ENCODE assay signal across 10 cellular contexts in the genomic region with DNA sequence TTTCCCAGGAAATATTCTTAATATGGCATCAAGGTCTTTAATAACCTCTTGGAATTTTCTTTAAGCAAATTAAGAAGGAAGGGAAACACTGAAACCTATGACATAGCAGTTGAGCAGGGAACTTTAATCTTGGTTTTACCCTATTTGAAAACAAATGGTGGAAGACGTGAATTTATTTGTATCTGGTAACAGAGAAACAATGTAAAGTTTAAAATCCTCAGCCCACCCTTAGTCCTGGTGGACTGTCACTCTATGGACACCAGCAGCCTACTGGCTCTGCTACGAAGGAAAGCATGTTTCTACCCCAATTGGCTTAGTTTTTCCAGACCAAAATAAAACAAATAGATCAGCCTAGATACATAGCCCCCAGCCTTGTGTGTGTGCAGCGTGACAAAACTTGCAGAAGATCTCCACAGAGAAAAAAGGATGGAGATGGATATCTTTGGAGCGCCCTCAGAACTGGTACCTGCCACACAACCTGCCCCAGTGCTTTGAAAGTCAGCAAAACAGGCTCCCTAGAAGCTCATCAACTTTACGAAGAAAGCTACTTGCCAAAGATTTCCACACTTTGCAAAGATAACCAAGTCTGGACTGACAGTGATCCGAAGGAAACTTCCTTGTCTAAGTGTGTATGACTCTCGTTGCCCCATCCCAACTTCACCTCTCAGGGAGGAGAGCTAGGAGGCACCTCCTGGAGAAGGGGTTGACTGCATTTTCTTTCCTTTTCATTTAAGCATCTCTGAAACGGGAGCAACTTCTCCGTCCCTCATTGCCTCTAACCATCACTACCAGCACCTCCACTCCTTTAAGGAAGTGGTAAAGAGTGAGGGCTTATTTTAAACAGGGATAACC. TPM values are rescaled to one million over a fixed set of nuclear protein-coding genes. Genes with fewer than 3 reads are reported as not detected.
DNase-seq lines count a peak whose midpoint lies in the region; ATAC-seq and TF ChIP-seq lines count a peak whose summit lies in the region.
"Had no signal": no experiment of that assay in that cellular context is flagged by ENCODE, and none has a peak within 500 bp of the region (broad histone marks: within the 10 kb centered on the region; RNA-seq: fewer than 3 reads in every experiment).

No MANE protein-coding gene starts in this region.

- peak overlapping the region; percentile 99 for H3K27ac ChIP-seq in right atrium auricular region
- H3K27ac ChIP-seq in coronary artery, result peak overlapping the region; percentile 93 to 94
- H3K27ac ChIP-seq in muscle layer of colon (ENCODE audit: low read depth, low read length), result peak overlapping the region; percentile 30
- H3K27ac ChIP-seq in uterus, result peak overlapping the region; percentile 95 to 97

- DNase-seq in right atrium auricular region (ENCODE audit: low spot score) (no peak), left ventricle myocardium superior (no peak), coronary artery (ENCODE audit: low spot score) (no peak), uterus (no peak), COR-L47 (lab: John Stamatoyannopoulos, UW) (no peak), ureter (ENCODE audit: low spot score) (no peak)
- DNase-seq in stimulated activated CD4-positive, alpha-beta T cell treated with anti-CD3 and anti-CD28 coated beads, Interleukin-2, amount 100 ng/mL, for 48 hours, result no peak
- DNase-seq: activated T-cell treated with anti-CD3 and anti-CD28 coated beads for 4 hours; NK-92 treated with Interleukin-12 subunit alpha and Interleukin-12 subunit beta, amount 100 ng/mL, for 24 hours had no signal

- H3K9me3 ChIP-seq in right atrium auricular region, result no peaks in the 10 kb centered on the region
- no peaks in the 10 kb centered on the region for H3K9me3 ChIP-seq in muscle layer of colon (ENCODE audit: low read length)
- H3K9me3 ChIP-seq in uterus, result no peaks in the 10 kb centered on the region

- peak overlapping the region; percentile 21 for H3K9ac ChIP-seq in muscle layer of colon (ENCODE audit: low read length)

- TF ChIP-seq CTCF in right atrium auricular region (IDR thresholded peaks at IDR 0.05), result no peak
- TF ChIP-seq CTCF in coronary artery (IDR thresholded peaks at IDR 0.05), result no peak
- no peak for TF ChIP-seq CTCF in uterus (IDR thresholded peaks at IDR 0.05)

- H3K36me3 ChIP-seq in right atrium auricular region (peaks cover 3% of the 10 kb centered on the region), muscle layer of colon (ENCODE audit: insufficient read depth, low read length) (no peaks in the 10 kb centered on the region), uterus (no peaks in the 10 kb centered on the region)

- no peak for ATAC-seq in left ventricle myocardium superior

- no peaks in the 10 kb centered on the region for H3K27me3 ChIP-seq in right atrium auricular region
- H3K27me3 ChIP-seq in muscle layer of colon (ENCODE audit: control insufficient read depth in 1 of 2, insufficient read depth in 2 of 2, low read length in 2 of 2), result peaks cover 6 to 19% of the 10 kb centered on the region in 2 donors
- no peaks in the 10 kb centered on the region for H3K27me3 ChIP-seq in uterus

- peak overlapping the region; percentile 3 to 81 for H3K4me3 ChIP-seq in right atrium auricular region
- peak overlapping the region; percentile 78 for H3K4me3 ChIP-seq in coronary artery
- H3K4me3 ChIP-seq in muscle layer of colon (ENCODE audit: low read depth in 1 of 2, low read length in 2 of 2), result peak overlapping the region in 1 of 2 donors; percentile 57
- peak overlapping the region; percentile 2 to 74 for H3K4me3 ChIP-seq in uterus

- intact Hi-C loops in left ventricle myocardium superior (cut with micrococcal nuclease) (no loop called here), uterus (cut with DNase I; ENCODE audit: low total_unique reads) (no loop called here)

- TF ChIP-seq POLR2A in uterus (IDR thresholded peaks at IDR 0.05), result no peak

- H3K4me1 ChIP-seq in right atrium auricular region (peaks cover 0 to 58% of the 10 kb centered on the region in 2 donors), muscle layer of colon (ENCODE audit: insufficient read depth, low read length) (peaks cover 6% of the 10 kb centered on the region), uterus (no peaks in the 10 kb centered on the region)

RNA-seq across cellular contexts. Expression of gene ZEB2, which starts 7.3 kb away (rescaled TPM):
- total RNA-seq in right atrium auricular region (10 to 100 TPM; 76.1 to 91.7 TPM), left ventricle myocardium superior (83.2 TPM), uterus (100 to 1,000 TPM in 3 of 4 donors, 10 to 100 TPM in 1; 35.9 to 177 (median 120) TPM), ureter (92.4 TPM)

Comparison
In these comparisons a context has a peak if more than half of its experiments do, and no peak if none do; other contexts are left out.
1. H3K27ac ChIP-seq: peak in every context shown above with its lines; median percentile 99 in right atrium auricular region; 96 in uterus; 94 in coronary artery; 30 in muscle layer of colon.